In genomic region chr15:63497642-63498100, GRCh38 we compare ENCODE assay signal across 9 cellular contexts. TPM values are rescaled to one million over a fixed set of nuclear protein-coding genes. Genes with fewer than 3 reads are reported as not detected.
A peak's percentile ranks its signal among the peaks of the same experiment; 100 is the strongest.
DNase-seq lines count a peak whose midpoint lies in the region; FAIRE-seq and TF ChIP-seq lines count a peak whose summit lies in the region.
"Had no signal": no experiment of that assay in that cellular context is flagged by ENCODE, and none has a peak within 500 bp of the region (broad histone marks: within the 10 kb centered on the region; RNA-seq: fewer than 3 reads in every experiment).

No MANE protein-coding gene starts in this region.

- DNase-seq in KBM-7 (peak; percentile 95), esophagus squamous epithelium (lab: John Stamatoyannopoulos, UW) (no peak), NCI-H2029 treated with DMSO at 0.1 percent for 48 hours (lab: John Stamatoyannopoulos, UW) (no peak), GM19238 (ENCODE audit: insufficient read length, low spot score) (no peak), esophagus muscularis mucosa (ENCODE audit: extremely low spot score) (no peak), urothelium cell line (ENCODE audit: low spot score) (no peak)
- peak; percentile 57 for DNase-seq in stimulated activated naive CD4-positive, alpha-beta T cell treated with Interleukin-2 at 50 U/mL for 16 hours (lab: John Stamatoyannopoulos, UW)
- DNase-seq: cerebellar nuclear complex had no signal

- TF ChIP-seq POLR2A in esophagus squamous epithelium (IDR thresholded peaks at IDR 0.05) (peak in 1 of 4 donors; percentile 35), esophagus muscularis mucosa (IDR thresholded peaks at IDR 0.05; ENCODE audit: low read depth) (no peak)

- H3K27me3 ChIP-seq in esophagus squamous epithelium (no peaks in the 10 kb centered on the region), esophagus muscularis mucosa (no peaks in the 10 kb centered on the region)

- FAIRE-seq in urothelium cell line (lab: Jason Lieb, UNC): no peak

- intact Hi-C loops in esophagus squamous epithelium (cut with DNase I) (no loop called here), esophagus muscularis mucosa (cut with DNase I) (no loop called here)

- in situ Hi-C loops in KBM-7 (cut with MboI; ENCODE audit: low pct_unique_long_range_greater_than_20kb, low sequenced_read_pairs): no loop called here

- peak overlapping the region in 1 of 4 donors; percentile 1 for H3K4me3 ChIP-seq in esophagus squamous epithelium
- no peak overlapping the region for H3K4me3 ChIP-seq in esophagus muscularis mucosa

- H3K4me1 ChIP-seq in esophagus squamous epithelium (peaks cover 5 to 55% (median 18%) of the 10 kb centered on the region in 3 donors), esophagus muscularis mucosa (peaks cover 19 to 27% (median 21%) of the 10 kb centered on the region in 4 donors)

- TF ChIP-seq CTCF in VCaP (conservative IDR thresholded peaks at IDR 0.05) (no peak), esophagus squamous epithelium (IDR thresholded peaks at IDR 0.05) (no peak), esophagus muscularis mucosa (IDR thresholded peaks at IDR 0.05) (no peak)

- no peaks in the 10 kb centered on the region for H3K36me3 ChIP-seq in esophagus squamous epithelium
- H3K36me3 ChIP-seq in esophagus muscularis mucosa: no peaks in the 10 kb centered on the region

- no peak for TF ChIP-seq EP300 in esophagus muscularis mucosa (IDR thresholded peaks at IDR 0.05)

- WGBS in esophagus squamous epithelium, 2 donors: 64 to 74% methylated on average over 3 of the region's 3 CpGs
- WGBS in esophagus muscularis mucosa: 72% methylated on average over 3 of the region's 3 CpGs

- H3K9me3 ChIP-seq in esophagus squamous epithelium (no peaks in the 10 kb centered on the region), esophagus muscularis mucosa (no peaks in the 10 kb centered on the region)

- H3K27ac ChIP-seq in VCaP (peak overlapping the region; percentile 98), esophagus squamous epithelium (peak overlapping the region in 3 of 4 donors; percentile 38 to 81 (median 71)), esophagus muscularis mucosa (replicated peaks in 1 of 4) (peak overlapping the region in 1 of 4 donors; percentile 17)

RNA-seq across cellular contexts. Expression of gene USP3, which starts 6.7 kb away (rescaled TPM):
- total RNA-seq in esophagus squamous epithelium (10 to 100 TPM; 27.3 to 52.8 (median 32.2) TPM), esophagus muscularis mucosa (10 to 100 TPM; 40.1 to 46.5 (median 41.3) TPM)

Comparison
In these comparisons a context has a peak if more than half of its experiments do, and no peak if none do; other contexts are left out.
1. DNase-seq: peak in KBM-7 (single experiment) and stimulated activated naive CD4-positive, alpha-beta T cell treated with Interleukin-2 at 50 U/mL for 16 hours (single experiment); none in esophagus squamous epithelium (single experiment), NCI-H2029 treated with DMSO at 0.1 percent for 48 hours (single experiment), GM19238 (single experiment), esophagus muscularis mucosa (single experiment) and urothelium cell line (single experiment).